ENCODE assay signal across 22 cellular contexts in the genomic region with DNA sequence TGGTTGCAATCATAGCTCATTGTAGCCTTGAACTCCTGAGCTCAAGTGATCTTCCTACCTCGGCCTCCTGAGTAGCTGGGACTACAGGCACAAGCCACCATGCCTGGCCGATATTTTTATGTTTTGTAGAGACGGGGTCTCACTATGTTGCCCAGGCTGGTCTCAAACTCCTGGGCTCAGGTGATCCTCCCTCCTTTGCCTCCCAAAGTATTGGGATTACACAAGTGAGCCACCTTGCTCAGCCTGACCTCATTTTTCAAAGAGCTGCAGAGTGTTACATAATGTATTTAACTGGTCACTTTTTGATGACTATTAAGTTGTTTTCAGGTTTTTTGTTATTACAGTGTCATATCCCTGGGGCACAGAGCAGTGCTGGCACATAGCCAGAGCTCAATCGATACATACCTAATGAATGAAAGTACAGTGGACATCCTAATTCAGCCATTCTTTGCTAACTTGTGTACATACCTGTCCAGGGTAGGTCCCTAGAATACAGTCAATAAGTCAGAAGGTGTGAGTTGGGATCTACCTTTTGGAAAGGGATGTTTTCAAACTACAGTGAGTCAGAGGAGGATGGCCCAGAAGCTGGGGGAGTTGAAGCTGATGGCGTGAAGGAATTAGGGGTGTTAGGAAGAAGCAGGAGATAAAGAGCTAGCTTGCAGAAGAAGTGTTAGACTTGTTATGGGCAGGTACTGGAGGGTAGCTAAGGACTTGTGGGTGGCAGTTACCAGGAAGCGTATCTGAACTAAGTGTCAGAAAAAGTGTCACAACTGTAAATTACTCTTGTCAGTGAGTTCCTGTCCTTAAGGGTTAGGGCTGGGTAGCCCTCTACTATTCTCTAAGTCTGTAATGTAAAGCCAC. TPM values are rescaled to one million over a fixed set of nuclear protein-coding genes. Genes with fewer than 3 reads are reported as not detected.
A peak's percentile ranks its signal among the peaks of the same experiment; 100 is the strongest.
DNase-seq lines count a peak whose midpoint lies in the region; ATAC-seq and TF ChIP-seq lines count a peak whose summit lies in the region.
"Had no signal": no experiment of that assay in that cellular context is flagged by ENCODE, and none has a peak within 500 bp of the region (broad histone marks: within the 10 kb centered on the region; RNA-seq: fewer than 3 reads in every experiment).

No MANE protein-coding gene starts in this region.

- no peaks in the 10 kb centered on the region for H3K27me3 Mint-ChIP-seq in activated CD8-positive, alpha-beta memory T cell treated with anti-CD3 and anti-CD28 coated beads, Interleukin-2, amount 10 ng/mL, durations not matched to agents 7 days and 5 days

- 87 to 93% methylated on average over 6 of the region's 6 CpGs for WGBS in sigmoid colon, 2 donors
- WGBS in testis, 2 donors: 83 to 92% methylated on average over 6 of the region's 6 CpGs

- H3K27ac ChIP-seq in sigmoid colon (no peak overlapping the region), testis (no peak overlapping the region)
- H3K27ac ChIP-seq: SJCRH30 had no signal

- peak overlapping the region; percentile 58 for H3K27ac Mint-ChIP-seq in activated CD8-positive, alpha-beta memory T cell treated with anti-CD3 and anti-CD28 coated beads, Interleukin-2, amount 10 ng/mL, durations not matched to agents 7 days and 5 days
- H3K27ac Mint-ChIP-seq: activated T-helper 2 cell treated with anti-CD3 and anti-CD28 coated beads, Interferon-gamma antibody, Interleukin-2, Interleukin-4, amounts not matched to agents 10 μg/mL and 5 μg/mL and 100 μg/mL, durations not matched to agents 14 hours and 24 hours and 36 hours had no signal

- H3K9me3 ChIP-seq in sigmoid colon (no peaks in the 10 kb centered on the region), testis (no peaks in the 10 kb centered on the region)
- H3K9me3 ChIP-seq: SJCRH30 had no signal

- DNase-seq in activated CD8-positive, alpha-beta memory T cell treated with anti-CD3 and anti-CD28 coated beads, Interleukin-2, amount 10 ng/mL, durations not matched to agents 7 days and 5 days: no peak
- no peak for DNase-seq in activated CD8-positive, alpha-beta memory T cell treated with anti-CD3 and anti-CD28 coated beads, Interleukin-2, amount 50 U/mL, for 4 hours
- peak; percentile 40 for DNase-seq in NOMO-1 treated with DMSO at 0.1 percent for 48 hours (lab: John Stamatoyannopoulos, UW; ENCODE audit: unreplicated experiment)
- peak; percentile 49 for DNase-seq in epithelial cell of esophagus (ENCODE audit: low read depth)
- peak; percentile 40 for DNase-seq in sigmoid colon
- DNase-seq in testis: no peak
- no peak for DNase-seq in NCI-H69 (lab: John Stamatoyannopoulos, UW)
- no peak for DNase-seq in hypothalamus (lab: John Stamatoyannopoulos, UW)
- DNase-seq: activated CD4-positive, alpha-beta T cell treated with anti-CD3 and anti-CD28 coated beads, Interleukin-2, amount 50 U/mL, for 1 hour; amniotic stem cell; cerebellar nuclear complex; EL; foreskin melanocyte; left ventricle myocardium superior; NCI-H1417; NCI-H2227 treated with DMSO at 0.1 percent for 48 hours; posterior cingulate gyrus; SJCRH30; stimulated activated naive CD4-positive, alpha-beta T cell treated with Interleukin-2 at 50 U/mL for 16 hours; T1000 had no signal

- H3K9me3 Mint-ChIP-seq in activated CD8-positive, alpha-beta memory T cell treated with anti-CD3 and anti-CD28 coated beads, Interleukin-2, amount 10 ng/mL, durations not matched to agents 7 days and 5 days (ENCODE audit: low read depth): peaks cover 6% of the 10 kb centered on the region

- no peaks in the 10 kb centered on the region for H3K36me3 ChIP-seq in sigmoid colon
- no peaks in the 10 kb centered on the region for H3K36me3 ChIP-seq in testis (ENCODE audit: low read depth, missing control alignments)
- H3K36me3 ChIP-seq: SJCRH30 had no signal

- TF ChIP-seq CTCF in epithelial cell of esophagus (IDR thresholded peaks at IDR 0.05; ENCODE audit: insufficient read depth, low read depth, low read length, missing control alignments) (no peak), sigmoid colon (IDR thresholded peaks at IDR 0.05) (no peak), testis (IDR thresholded peaks at IDR 0.05) (no peak)

- no peak for TF ChIP-seq EP300 in sigmoid colon (IDR thresholded peaks at IDR 0.05)

- no peaks in the 10 kb centered on the region for H3K4me1 ChIP-seq in sigmoid colon
- no peaks in the 10 kb centered on the region for H3K4me1 ChIP-seq in testis
- H3K4me1 ChIP-seq: SJCRH30 had no signal

- TF ChIP-seq POLR2A in sigmoid colon (IDR thresholded peaks at IDR 0.05) (no peak), testis (IDR thresholded peaks at IDR 0.05) (no peak)

- H3K4me1 Mint-ChIP-seq in activated CD8-positive, alpha-beta memory T cell treated with anti-CD3 and anti-CD28 coated beads, Interleukin-2, amount 10 ng/mL, durations not matched to agents 7 days and 5 days: peaks cover 28% of the 10 kb centered on the region

- H3K27me3 ChIP-seq in sigmoid colon (no peaks in the 10 kb centered on the region), testis (no peaks in the 10 kb centered on the region)

- H3K4me3 ChIP-seq in epithelial cell of esophagus (ENCODE audit: low read length) (no peak overlapping the region), sigmoid colon (no peak overlapping the region), testis (no peak overlapping the region)
- H3K4me3 ChIP-seq: SJCRH30, smooth muscle cell had no signal

- CTCF ChIA-PET in activated CD8-positive, alpha-beta memory T cell treated with anti-CD3 and anti-CD28 coated beads, Interleukin-2, amount 10 ng/mL, durations not matched to agents 7 days and 5 days (lab: Charles Lee): interaction anchor here (0.9 to 2.9 kb wide), 7 partner anchors 9 to 85 kb away, joined by 3 to 8 read pairs (median 3); a partner anchor contains a TSS

- peak; percentile 39 for ATAC-seq in activated CD8-positive, alpha-beta memory T cell treated with anti-CD3 and anti-CD28 coated beads, Interleukin-2, amount 10 ng/mL, durations not matched to agents 7 days and 5 days
- ATAC-seq: left ventricle myocardium superior had no signal

- H3K4me3 Mint-ChIP-seq in activated CD8-positive, alpha-beta memory T cell treated with anti-CD3 and anti-CD28 coated beads, Interleukin-2, amount 10 ng/mL, durations not matched to agents 7 days and 5 days: no peak overlapping the region

- peaks cover 47% of the 10 kb centered on the region for H3K36me3 Mint-ChIP-seq in activated CD8-positive, alpha-beta memory T cell treated with anti-CD3 and anti-CD28 coated beads, Interleukin-2, amount 10 ng/mL, durations not matched to agents 7 days and 5 days

- intact Hi-C loops in sigmoid colon (cut with DNase I): no loop called here
- intact Hi-C loops in testis (cut with DNase I; ENCODE audit: low total_unique reads): no loop called here

RNA-seq across cellular contexts. Expression of a gene that starts 20.1 kb away (rescaled TPM):
- total RNA-seq in activated CD8-positive, alpha-beta memory T cell treated with anti-CD3 and anti-CD28 coated beads, Interleukin-2, amount 10 ng/mL, durations not matched to agents 7 days and 5 days: 100 to 1,000 TPM; 135 to 195 TPM
- total RNA-seq in sigmoid colon: 10 to 100 TPM; 29.6 to 45.3 (median 38.5) TPM
- 10 to 100 TPM in 1 of 3 donors, 1 to 10 TPM in 2; 7.9 to 17.6 (median 8.4) TPM for polyA plus RNA-seq in sigmoid colon
- total RNA-seq in testis: 10 to 100 TPM; 37.4 to 48.4 TPM
- polyA plus RNA-seq in testis (ENCODE audit: insufficient read depth, low read depth, low replicate concordance): 89.3 TPM

RNA-seq across cellular contexts. Expression of a gene that starts 28.4 kb away (rescaled TPM):
- 10 to 100 TPM in 1 of 2 experiments, 1 to 10 TPM in 1; 6.5 to 10.7 TPM for total RNA-seq in activated CD8-positive, alpha-beta memory T cell treated with anti-CD3 and anti-CD28 coated beads, Interleukin-2, amount 10 ng/mL, durations not matched to agents 7 days and 5 days
- total RNA-seq in sigmoid colon (1 to 10 TPM; 2.5 to 3.0 (median 2.7) TPM), testis (1 to 10 TPM; 1.6 to 4.1 TPM)
- polyA plus RNA-seq in sigmoid colon (under 1 TPM; 0.23 to 0.76 (median 0.60) TPM), testis (ENCODE audit: insufficient read depth, low read depth, low replicate concordance) (1.7 TPM)
- total RNA-seq: SJCRH30 had no signal
- polyA plus RNA-seq: smooth muscle cell had no signal

RNA-seq across cellular contexts. Expression of a gene that starts 40.7 kb away (rescaled TPM):
- total RNA-seq in activated CD8-positive, alpha-beta memory T cell treated with anti-CD3 and anti-CD28 coated beads, Interleukin-2, amount 10 ng/mL, durations not matched to agents 7 days and 5 days: 10 to 100 TPM; 60.0 to 72.1 TPM
- total RNA-seq in sigmoid colon: 1 to 10 TPM; 1.5 to 1.9 (median 1.8) TPM
- polyA plus RNA-seq in sigmoid colon: 1 to 10 TPM in 1 of 3 donors, under 1 TPM in 2; 0.60 to 9.3 (median 0.92) TPM
- 1 to 10 TPM in 1 of 2 donors, under 1 TPM in 1; 0.63 to 1.8 TPM for total RNA-seq in testis
- 2.1 TPM for polyA plus RNA-seq in testis (ENCODE audit: insufficient read depth, low read depth, low replicate concordance)
- total RNA-seq: SJCRH30, smooth muscle cell had no signal
- polyA plus RNA-seq: smooth muscle cell had no signal

Comparison
In these comparisons a context has a peak if more than half of its experiments do, and no peak if none do; other contexts are left out.
1. DNase-seq: peak in NOMO-1 treated with DMSO at 0.1 percent for 48 hours (single experiment), epithelial cell of esophagus (single experiment) and sigmoid colon (single experiment); none in activated CD8-positive, alpha-beta memory T cell treated with anti-CD3 and anti-CD28 coated beads, Interleukin-2, amount 10 ng/mL, durations not matched to agents 7 days and 5 days (single experiment), activated CD8-positive, alpha-beta memory T cell treated with anti-CD3 and anti-CD28 coated beads, Interleukin-2, amount 50 U/mL, for 4 hours (single experiment), testis (single experiment), NCI-H69 (single experiment) and hypothalamus (0 of 51).
2. RNA of a gene that starts 40.7 kb away (total RNA-seq): 60.0 to 72.1 TPM in activated CD8-positive, alpha-beta memory T cell treated with anti-CD3 and anti-CD28 coated beads, Interleukin-2, amount 10 ng/mL, durations not matched to agents 7 days and 5 days; 1.5 to 1.9 TPM in sigmoid colon and 0.63 to 1.8 TPM in testis; every median in the first group is over 10 times any median in the second.